8 cellular contexts compared by ENCODE assay signal in genomic region chr16:8869212-8869987, GRCh38. TPM values are rescaled to one million over a fixed set of nuclear protein-coding genes. Genes with fewer than 3 reads are reported as not detected.
DNase-seq lines count a peak whose midpoint lies in the region; ATAC-seq and TF ChIP-seq lines count a peak whose summit lies in the region.

No MANE protein-coding gene starts in this region.

- DNase-seq in H7, result peak; percentile 90
- DNase-seq in activated T-helper 2 cell treated with anti-CD3 and anti-CD28 coated beads, Interferon-gamma antibody, Interleukin-2, Interleukin-4, amounts not matched to agents 10 μg/mL and 5 μg/mL and 100 μg/mL, durations not matched to agents 14 hours and 24 hours and 36 hours (ENCODE audit: low spot score), result no peak
- DNase-seq in kidney epithelial cell (ENCODE audit: low read depth), result no peak
- DNase-seq in tibial nerve (ENCODE audit: low spot score in 2 of 2), result no peak
- no peak for DNase-seq in SKM-1 treated with dmso at 0.1 percent for 144 hours (lab: John Stamatoyannopoulos, UW; ENCODE audit: unreplicated experiment)
- DNase-seq in dedifferentiated amniotic fluid mesenchymal stem cell (ENCODE audit: extremely low spot score), result no peak

- no peaks in the 10 kb centered on the region for H3K27me3 Mint-ChIP-seq in activated T-helper 2 cell treated with anti-CD3 and anti-CD28 coated beads, Interferon-gamma antibody, Interleukin-2, Interleukin-4, amounts not matched to agents 10 μg/mL and 5 μg/mL and 100 μg/mL, durations not matched to agents 14 hours and 24 hours and 36 hours (ENCODE audit: low read depth)

- H3K4me3 ChIP-seq in H7 (ENCODE audit: insufficient read depth, low read depth, low read length) (peak overlapping the region; percentile 48), kidney epithelial cell (ENCODE audit: low read depth, low read length) (peak overlapping the region; percentile 41), tibial nerve (peak overlapping the region; percentile 80 to 96 (median 94))

- TF ChIP-seq EP300 in tibial nerve (IDR thresholded peaks at IDR 0.05), result no peak

- no peak for TF ChIP-seq CTCF in 22Rv1 (IDR thresholded peaks at IDR 0.05)
- TF ChIP-seq CTCF in kidney epithelial cell (IDR thresholded peaks at IDR 0.05; ENCODE audit: insufficient read depth, low read length, poor library complexity, severe bottlenecking), result no peak
- TF ChIP-seq CTCF in tibial nerve (IDR thresholded peaks at IDR 0.05), result no peak

- no peaks in the 10 kb centered on the region for H3K9me3 Mint-ChIP-seq in activated T-helper 2 cell treated with anti-CD3 and anti-CD28 coated beads, Interferon-gamma antibody, Interleukin-2, Interleukin-4, amounts not matched to agents 10 μg/mL and 5 μg/mL and 100 μg/mL, durations not matched to agents 14 hours and 24 hours and 36 hours

- H3K36me3 ChIP-seq in H7 (replicated peaks; ENCODE audit: control insufficient read depth, insufficient read depth, low read length) (peaks cover 1% of the 10 kb centered on the region; the same call in 1 of the 2 replicates), kidney epithelial cell (ENCODE audit: control insufficient read depth, insufficient read depth, low read length) (no peaks in the 10 kb centered on the region), tibial nerve (no peaks in the 10 kb centered on the region)

- peaks cover 32% of the 10 kb centered on the region for H3K4me1 Mint-ChIP-seq in activated T-helper 2 cell treated with anti-CD3 and anti-CD28 coated beads, Interferon-gamma antibody, Interleukin-2, Interleukin-4, amounts not matched to agents 10 μg/mL and 5 μg/mL and 100 μg/mL, durations not matched to agents 14 hours and 24 hours and 36 hours (ENCODE audit: low read depth)

- no peak for TF ChIP-seq POLR2A in tibial nerve (IDR thresholded peaks at IDR 0.05)

- peak overlapping the region; percentile 80 for H3K27ac ChIP-seq in 22Rv1
- H3K27ac ChIP-seq in tibial nerve, result peak overlapping the region; percentile 19 to 96 (median 92)

- peaks cover 15% of the 10 kb centered on the region for H3K36me3 Mint-ChIP-seq in activated T-helper 2 cell treated with anti-CD3 and anti-CD28 coated beads, Interferon-gamma antibody, Interleukin-2, Interleukin-4, amounts not matched to agents 10 μg/mL and 5 μg/mL and 100 μg/mL, durations not matched to agents 14 hours and 24 hours and 36 hours (ENCODE audit: low read depth)

- peak overlapping the region; percentile 93 for H3K4me3 Mint-ChIP-seq in activated T-helper 2 cell treated with anti-CD3 and anti-CD28 coated beads, Interferon-gamma antibody, Interleukin-2, Interleukin-4, amounts not matched to agents 10 μg/mL and 5 μg/mL and 100 μg/mL, durations not matched to agents 14 hours and 24 hours and 36 hours (ENCODE audit: low read depth)

- no peaks in the 10 kb centered on the region for H3K27me3 ChIP-seq in H7 (ENCODE audit: control insufficient read depth, insufficient read depth, low read length)
- no peaks in the 10 kb centered on the region for H3K27me3 ChIP-seq in kidney epithelial cell (ENCODE audit: control insufficient read depth, insufficient read depth, low read length)
- no peaks in the 10 kb centered on the region for H3K27me3 ChIP-seq in tibial nerve

- no peak for ATAC-seq in HG03571 (IDR thresholded peaks at IDR 0.05; ENCODE audit: unreplicated experiment)

- intact Hi-C loops in activated T-helper 2 cell treated with anti-CD3 and anti-CD28 coated beads, Interferon-gamma antibody, Interleukin-2, Interleukin-4, amounts not matched to agents 10 μg/mL and 5 μg/mL and 100 μg/mL, durations not matched to agents 14 hours and 24 hours and 36 hours (cut with micrococcal nuclease), result loop anchor here (1.0 to 2.0 kb wide), 3 partner anchors 72 to 249 kb away; partner anchors contain the start of genes METTL22, PMM2 and TMEM186

- WGBS in tibial nerve, 2 donors, result 21 to 29% methylated on average over 32 to 35 of the region's 37 CpGs

- H3K27ac Mint-ChIP-seq in activated T-helper 2 cell treated with anti-CD3 and anti-CD28 coated beads, Interferon-gamma antibody, Interleukin-2, Interleukin-4, amounts not matched to agents 10 μg/mL and 5 μg/mL and 100 μg/mL, durations not matched to agents 14 hours and 24 hours and 36 hours, result peak overlapping the region; percentile 93

- H3K4me1 ChIP-seq in tibial nerve, result peaks cover 0 to 48% (median 23%) of the 10 kb centered on the region in 4 donors

- no peaks in the 10 kb centered on the region for H3K9me3 ChIP-seq in tibial nerve

RNA-seq across cellular contexts. Expression of gene CARHSP1, which starts 0.6 kb away (rescaled TPM):
- 324 and 345 TPM in 2 replicates for total RNA-seq in H7 (2014; rRNA removed; shearing (Covaris generic))
- total RNA-seq in activated T-helper 2 cell treated with anti-CD3 and anti-CD28 coated beads, Interferon-gamma antibody, Interleukin-2, Interleukin-4, amounts not matched to agents 10 μg/mL and 5 μg/mL and 100 μg/mL, durations not matched to agents 14 hours and 24 hours and 36 hours, result 84.4 and 90.8 TPM in 2 replicates
- 113 and 119 TPM in 2 replicates for total RNA-seq in kidney epithelial cell
- 100 to 1,000 TPM in 3 of 4 donors, 10 to 100 TPM in 1; 90.6 to 169 (median 160) TPM for total RNA-seq in tibial nerve

RNA-seq across cellular contexts. Expression of gene LITAFD, which starts 12.8 kb away (rescaled TPM):
- not detected in 2 replicates for total RNA-seq in H7 (2014; rRNA removed; shearing (Covaris generic))
- not detected in 2 replicates for total RNA-seq in activated T-helper 2 cell treated with anti-CD3 and anti-CD28 coated beads, Interferon-gamma antibody, Interleukin-2, Interleukin-4, amounts not matched to agents 10 μg/mL and 5 μg/mL and 100 μg/mL, durations not matched to agents 14 hours and 24 hours and 36 hours
- total RNA-seq in kidney epithelial cell (not detected in 2 replicates), tibial nerve (not detected)

Comparison
In these comparisons a context has a peak if more than half of its experiments do, and no peak if none do; other contexts are left out.
1. H3K4me3 ChIP-seq: peak in every context shown above with its lines; median percentile 94 in tibial nerve; 48 in H7; 41 in kidney epithelial cell.